Comparison of ENCODE assay signal across 8 cellular contexts in genomic region chr11:79493555-79494171, GRCh38. TPM values are rescaled to one million over a fixed set of nuclear protein-coding genes. Genes with fewer than 3 reads are reported as not detected.
DNase-seq lines count a peak whose midpoint lies in the region; ATAC-seq, FAIRE-seq and TF ChIP-seq lines count a peak whose summit lies in the region.

No MANE protein-coding gene starts in this region.

- no peak overlapping the region for H2AFZ ChIP-seq in OCI-LY3 (ENCODE audit: low read depth, low read length)

- 21 to 28% (median 24%) methylated on average over 11 of the region's 11 CpGs for WGBS in heart left ventricle, 4 donors

- no peak overlapping the region for H3K9ac ChIP-seq in OCI-LY3 (ENCODE audit: low read length)

- H3K36me3 Mint-ChIP-seq in activated naive CD8-positive, alpha-beta T cell treated with anti-CD3 and anti-CD28 coated beads, Interleukin-2, amount 10 ng/mL, durations not matched to agents 7 days and 5 days = no peaks in the 10 kb centered on the region

- no peaks in the 10 kb centered on the region for H3K9me3 Mint-ChIP-seq in activated naive CD8-positive, alpha-beta T cell treated with anti-CD3 and anti-CD28 coated beads, Interleukin-2, amount 10 ng/mL, durations not matched to agents 7 days and 5 days

- TF ChIP-seq CTCF in OCI-LY3 (IDR thresholded peaks at IDR 0.05; ENCODE audit: low read depth, low read length) = peak; percentile 99
- peak; percentile 74 to 89 (median 84) for TF ChIP-seq CTCF in heart left ventricle (IDR thresholded peaks at IDR 0.05)

- H3K4me2 ChIP-seq in OCI-LY3 (ENCODE audit: low read length) = peak overlapping the region; percentile 35; the same call in 1 of the 2 replicates

- no peaks in the 10 kb centered on the region for H3K27me3 Mint-ChIP-seq in activated naive CD8-positive, alpha-beta T cell treated with anti-CD3 and anti-CD28 coated beads, Interleukin-2, amount 10 ng/mL, durations not matched to agents 7 days and 5 days

- H3K9me3 ChIP-seq in OCI-LY3 (ENCODE audit: insufficient read depth, low read length) = no peaks in the 10 kb centered on the region
- H3K9me3 ChIP-seq in heart left ventricle = peaks cover 0 to 15% (median 0%) of the 10 kb centered on the region in 12 donors

- H3K27ac Mint-ChIP-seq in activated naive CD8-positive, alpha-beta T cell treated with anti-CD3 and anti-CD28 coated beads, Interleukin-2, amount 10 ng/mL, durations not matched to agents 7 days and 5 days = no peak overlapping the region

- no peak overlapping the region for H3K4me3 Mint-ChIP-seq in activated naive CD8-positive, alpha-beta T cell treated with anti-CD3 and anti-CD28 coated beads, Interleukin-2, amount 10 ng/mL, durations not matched to agents 7 days and 5 days

- peak; percentile 67 for DNase-seq in EH (ENCODE audit: low read depth)
- DNase-seq in HTR-8/SVneo (ENCODE audit: insufficient read length, low spot score) = peak; percentile 43
- DNase-seq in activated naive CD8-positive, alpha-beta T cell treated with anti-CD3 and anti-CD28 coated beads, Interleukin-2, amount 10 ng/mL, durations not matched to agents 7 days and 5 days = peak; percentile 50
- peak; percentile 57 to 72 (median 62) for DNase-seq in heart left ventricle
- peak; percentile 84 for DNase-seq in retina
- DNase-seq in activated gamma-delta T cell treated with Interleukin-2 at 50 U/mL for 16 hours = no peak

- no peak overlapping the region for H3K4me3 ChIP-seq in OCI-LY3 (ENCODE audit: low read length)
- no peak overlapping the region for H3K4me3 ChIP-seq in heart left ventricle

- no peaks in the 10 kb centered on the region for H3K79me2 ChIP-seq in OCI-LY3 (ENCODE audit: low read length)

- no peaks in the 10 kb centered on the region for H4K20me1 ChIP-seq in OCI-LY3 (ENCODE audit: insufficient read depth, low read length)

- H3K27me3 ChIP-seq in OCI-LY3 (ENCODE audit: low read depth, low read length) (peaks cover 6% of the 10 kb centered on the region; the same call in 1 of the 2 replicates), heart left ventricle (peaks cover 0 to 6% (median 0%) of the 10 kb centered on the region in 9 donors)

- ATAC-seq in GM21515 (IDR thresholded peaks at IDR 0.05; ENCODE audit: unreplicated experiment) (peak; percentile 81), heart left ventricle (peak in 3 of 4 donors; percentile 71 to 91 (median 83))
- peak; percentile 36 for ATAC-seq in activated naive CD8-positive, alpha-beta T cell treated with anti-CD3 and anti-CD28 coated beads, Interleukin-2, amount 10 ng/mL, durations not matched to agents 7 days and 5 days (ENCODE audit: low read depth)

- no peaks in the 10 kb centered on the region for H3K4me1 Mint-ChIP-seq in activated naive CD8-positive, alpha-beta T cell treated with anti-CD3 and anti-CD28 coated beads, Interleukin-2, amount 10 ng/mL, durations not matched to agents 7 days and 5 days

- no peak for TF ChIP-seq POLR2A in heart left ventricle (IDR thresholded peaks at IDR 0.05)

- FAIRE-seq in HTR-8/SVneo (lab: Jason Lieb, UNC) = no peak

- intact Hi-C loops in heart left ventricle (cut with DNase I) = loop anchor here in 8 of 10 donors (5.0 to 10.0 kb wide), 4 partner anchors 89 to 849 kb away; no protein-coding TSS in a partner anchor

- peaks cover 6% of the 10 kb centered on the region; the same call in 1 of the 2 replicates for H3K4me1 ChIP-seq in OCI-LY3 (ENCODE audit: low read length)
- H3K4me1 ChIP-seq in heart left ventricle = no peaks in the 10 kb centered on the region

- POLR2A ChIA-PET in activated naive CD8-positive, alpha-beta T cell treated with anti-CD3 and anti-CD28 coated beads, Interleukin-2, amount 10 ng/mL, durations not matched to agents 7 days and 5 days (lab: Charles Lee) = no interaction called here

- H3K27ac ChIP-seq in OCI-LY3 (ENCODE audit: low read length) (no peak overlapping the region), heart left ventricle (no peak overlapping the region)

- H3K36me3 ChIP-seq in OCI-LY3 (replicated peaks; ENCODE audit: low read depth, low read length) (no peaks in the 10 kb centered on the region), heart left ventricle (no peaks in the 10 kb centered on the region)

RNA-seq across cellular contexts. Expression of gene TENM4, which starts 52.8 kb away (rescaled TPM):
- not detected for total RNA-seq in activated naive CD8-positive, alpha-beta T cell treated with anti-CD3 and anti-CD28 coated beads, Interleukin-2, amount 10 ng/mL, durations not matched to agents 7 days and 5 days
- total RNA-seq in heart left ventricle = 1 to 10 TPM in 6 of 9 donors, under 1 TPM in 3; 0.20 to 6.4 (median 1.4) TPM
- polyA plus RNA-seq in heart left ventricle = under 1 TPM; 0.08 to 0.71 TPM
